In the genomic region with DNA sequence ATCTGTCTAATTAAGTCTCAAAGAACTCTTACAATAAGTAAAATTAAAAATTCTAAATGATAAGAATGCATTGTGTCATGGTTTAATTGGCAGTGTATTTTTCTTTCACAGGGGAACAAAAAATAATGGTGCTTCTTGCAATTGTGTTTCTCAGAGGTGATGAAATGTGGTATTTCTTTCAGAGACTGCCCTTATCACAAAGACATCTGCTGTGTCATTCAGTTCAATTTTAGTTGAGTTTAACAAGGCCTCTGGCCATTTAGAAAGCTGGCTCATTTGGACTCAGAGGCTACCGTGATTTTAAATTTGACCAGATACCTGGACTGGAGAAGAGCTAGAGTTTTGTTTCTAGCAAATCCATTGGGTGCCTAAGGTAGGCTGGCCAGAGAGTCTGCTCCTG, we compare ENCODE assay signal across 24 cellular contexts. TPM values are rescaled to one million over a fixed set of nuclear protein-coding genes. Genes with fewer than 3 reads are reported as not detected.
"Had no signal": no experiment of that assay in that cellular context is flagged by ENCODE, and none has a peak within 500 bp of the region (broad histone marks: within the 10 kb centered on the region; RNA-seq: fewer than 3 reads in every experiment).

No MANE protein-coding gene starts in this region.

- H3K36me3 ChIP-seq: breast epithelium had no signal

- H3K9me3 ChIP-seq: breast epithelium had no signal

- H3K27me3 Mint-ChIP-seq: activated CD4-positive, alpha-beta memory T cell treated with anti-CD3 and anti-CD28 coated beads for 36 hours; activated naive CD4-positive, alpha-beta T cell treated with anti-CD3 and anti-CD28 coated beads, Interleukin-2, amount 50 U/mL, for 24 hours had no signal

- H3K4me3 Mint-ChIP-seq: activated CD4-positive, alpha-beta memory T cell treated with anti-CD3 and anti-CD28 coated beads for 36 hours; activated CD4-positive, alpha-beta T cell treated with anti-CD3 and anti-CD28 coated beads, Interleukin-2, amount 10 ng/mL, durations not matched to agents 7 days and 5 days; activated naive CD4-positive, alpha-beta T cell treated with anti-CD3 and anti-CD28 coated beads, Interleukin-2, amount 50 U/mL, for 24 hours; activated T-cell treated with anti-CD3 and anti-CD28 coated beads, Interleukin-2, amount 50 U/mL, for 4 hours had no signal

- ATAC-seq: activated T-cell treated with anti-CD3 and anti-CD28 coated beads, Interleukin-2, amount 50 U/mL, for 4 hours had no signal

- H3K9me3 Mint-ChIP-seq: activated CD4-positive, alpha-beta memory T cell treated with anti-CD3 and anti-CD28 coated beads for 36 hours; activated CD4-positive, alpha-beta T cell treated with anti-CD3 and anti-CD28 coated beads, Interleukin-2, amount 10 ng/mL, durations not matched to agents 7 days and 5 days; activated naive CD4-positive, alpha-beta T cell treated with anti-CD3 and anti-CD28 coated beads, Interleukin-2, amount 50 U/mL, for 24 hours; activated T-cell treated with anti-CD3 and anti-CD28 coated beads, Interleukin-2, amount 50 U/mL, for 4 hours had no signal

- H3K36me3 Mint-ChIP-seq: activated CD4-positive, alpha-beta memory T cell treated with anti-CD3 and anti-CD28 coated beads for 36 hours had no signal

- H3K27ac ChIP-seq: breast epithelium, PC-9, VCaP had no signal

- H3K4me3 ChIP-seq: breast epithelium, PC-9 had no signal

- H3K27ac Mint-ChIP-seq: activated CD4-positive, alpha-beta memory T cell treated with anti-CD3 and anti-CD28 coated beads for 36 hours; activated CD4-positive, alpha-beta T cell treated with anti-CD3 and anti-CD28 coated beads, Interleukin-2, amount 10 ng/mL, durations not matched to agents 7 days and 5 days; activated naive CD4-positive, alpha-beta T cell treated with anti-CD3 and anti-CD28 coated beads, Interleukin-2, amount 50 U/mL, for 24 hours had no signal

- DNase-seq: activated CD4-positive, alpha-beta memory T cell treated with anti-CD3 and anti-CD28 coated beads for 36 hours; activated CD4-positive, alpha-beta T cell treated with anti-CD3 and anti-CD28 coated beads, Interleukin-2, amount 10 ng/mL, durations not matched to agents 7 days and 5 days; activated CD4-positive, CD25-positive, alpha-beta regulatory T cell; activated CD8-positive, alpha-beta memory T cell treated with anti-CD3 and anti-CD28 coated beads for 24 hours; activated T-cell treated with anti-CD3 and anti-CD28 coated beads, Interleukin-2, amount 50 U/mL, for 4 hours; aorta; central memory CD4-positive, alpha-beta T cell; Kasumi-1; MV-4-11; NCI-H1105; NCI-H1436; NCI-H1694 treated with DMSO at 0.1 percent for 48 hours; NCI-H2029 treated with DMSO at 0.1 percent for 48 hours; NCI-H345; NCI-H510A treated with DMSO at 0.1 percent for 48 hours; NCI-H69; NK-92 treated with Interleukin-12 subunit alpha and Interleukin-12 subunit beta, amount 100 ng/mL, for 24 hours; PC-9; SHP77 treated with DMSO at 0.1 percent for 48 hours; T-helper 1 cell had no signal

- H3K27me3 ChIP-seq: breast epithelium had no signal

- H3K4me1 ChIP-seq: breast epithelium had no signal

RNA-seq across cellular contexts. Expression of a gene that starts 23.6 kb away (rescaled TPM):
- total RNA-seq: PC-9, SK-MEL-5 had no signal
